Comparison of ENCODE assay signal across 2 cellular contexts in the genomic region with DNA sequence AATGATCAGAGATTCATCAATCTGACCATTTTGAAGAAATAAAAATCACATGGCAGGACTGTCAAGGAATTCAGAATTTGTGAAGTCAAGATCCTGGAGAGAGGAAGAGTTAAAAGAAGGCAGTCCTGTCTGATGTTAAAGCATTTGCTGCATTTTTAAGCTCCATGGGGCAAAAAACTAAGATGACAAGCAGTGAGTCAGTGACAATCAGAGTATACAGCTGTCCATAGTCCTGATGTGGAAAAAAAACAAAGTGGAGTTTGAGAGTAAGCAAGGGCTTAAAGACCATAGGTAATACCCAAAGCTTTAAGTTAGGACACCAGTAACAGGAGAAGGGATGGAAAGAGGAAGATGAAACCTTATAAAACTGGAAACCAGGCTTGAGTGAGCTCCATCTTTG.
TF ChIP-seq lines count a peak whose summit lies in the region.

No MANE protein-coding gene starts in this region.

TF ChIP-seq in SK-N-SH, 30 proteins besides CTCF, POLR2A, EP300 and RAD21 (continued from another document):
- no peak for TF ChIP-seq MXI1 (IDR thresholded peaks at IDR 0.05; ENCODE audit: low read depth, low read length)
- TF ChIP-seq MEF2A (IDR thresholded peaks at IDR 0.05; ENCODE audit: borderline replicate concordance, low read depth) = no peak
- TF ChIP-seq FOXJ3 (CRISPR knock-in tag; IDR thresholded peaks at IDR 0.05) = no peak
- TF ChIP-seq REST (IDR thresholded peaks at IDR 0.05; ENCODE audit: low read depth, low read length) = peak; percentile 67; the same call in 1 of the 2 replicates

TF ChIP-seq in SK-N-SH treated with all-trans-retinoic acid at 6 μM for 48 hours, 23 proteins besides CTCF, POLR2A, EP300 and RAD21:
- TF ChIP-seq BACH2 (CRISPR knock-in tag; IDR thresholded peaks at IDR 0.05; ENCODE audit: borderline replicate concordance) (no peak), ZNF8 (CRISPR knock-in tag; IDR thresholded peaks at IDR 0.05) (no peak), SNAI2 (CRISPR knock-in tag; IDR thresholded peaks at IDR 0.05) (no peak), ZNF70 (CRISPR knock-in tag; IDR thresholded peaks at IDR 0.05) (no peak), RARB (CRISPR knock-in tag; IDR thresholded peaks at IDR 0.05) (no peak), ZNF565 (CRISPR knock-in tag; conservative IDR thresholded peaks at IDR 0.05; ENCODE audit: low read depth) (no peak), GLIS3 (CRISPR knock-in tag; IDR thresholded peaks at IDR 0.05) (no peak), ZC3H10 (CRISPR knock-in tag; IDR thresholded peaks at IDR 0.05) (no peak), ZFP3 (CRISPR knock-in tag; IDR thresholded peaks at IDR 0.05) (no peak), TCF4 (CRISPR knock-in tag; IDR thresholded peaks at IDR 0.05; ENCODE audit: borderline replicate concordance) (no peak), ISL1 (CRISPR knock-in tag; IDR thresholded peaks at IDR 0.05) (no peak)
- TF ChIP-seq, protein P1, sequence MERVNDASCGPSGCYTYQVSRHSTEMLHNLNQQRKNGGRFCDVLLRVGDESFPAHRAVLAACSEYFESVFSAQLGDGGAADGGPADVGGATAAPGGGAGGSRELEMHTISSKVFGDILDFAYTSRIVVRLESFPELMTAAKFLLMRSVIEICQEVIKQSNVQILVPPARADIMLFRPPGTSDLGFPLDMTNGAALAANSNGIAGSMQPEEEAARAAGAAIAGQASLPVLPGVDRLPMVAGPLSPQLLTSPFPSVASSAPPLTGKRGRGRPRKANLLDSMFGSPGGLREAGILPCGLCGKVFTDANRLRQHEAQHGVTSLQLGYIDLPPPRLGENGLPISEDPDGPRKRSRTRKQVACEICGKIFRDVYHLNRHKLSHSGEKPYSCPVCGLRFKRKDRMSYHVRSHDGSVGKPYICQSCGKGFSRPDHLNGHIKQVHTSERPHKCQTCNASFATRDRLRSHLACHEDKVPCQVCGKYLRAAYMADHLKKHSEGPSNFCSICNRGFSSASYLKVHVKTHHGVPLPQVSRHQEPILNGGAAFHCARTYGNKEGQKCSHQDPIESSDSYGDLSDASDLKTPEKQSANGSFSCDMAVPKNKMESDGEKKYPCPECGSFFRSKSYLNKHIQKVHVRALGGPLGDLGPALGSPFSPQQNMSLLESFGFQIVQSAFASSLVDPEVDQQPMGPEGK (CRISPR knock-in tag; IDR thresholded peaks at IDR 0.05; ENCODE audit: borderline replicate concordance) = no peak
- TF ChIP-seq, protein P2, sequence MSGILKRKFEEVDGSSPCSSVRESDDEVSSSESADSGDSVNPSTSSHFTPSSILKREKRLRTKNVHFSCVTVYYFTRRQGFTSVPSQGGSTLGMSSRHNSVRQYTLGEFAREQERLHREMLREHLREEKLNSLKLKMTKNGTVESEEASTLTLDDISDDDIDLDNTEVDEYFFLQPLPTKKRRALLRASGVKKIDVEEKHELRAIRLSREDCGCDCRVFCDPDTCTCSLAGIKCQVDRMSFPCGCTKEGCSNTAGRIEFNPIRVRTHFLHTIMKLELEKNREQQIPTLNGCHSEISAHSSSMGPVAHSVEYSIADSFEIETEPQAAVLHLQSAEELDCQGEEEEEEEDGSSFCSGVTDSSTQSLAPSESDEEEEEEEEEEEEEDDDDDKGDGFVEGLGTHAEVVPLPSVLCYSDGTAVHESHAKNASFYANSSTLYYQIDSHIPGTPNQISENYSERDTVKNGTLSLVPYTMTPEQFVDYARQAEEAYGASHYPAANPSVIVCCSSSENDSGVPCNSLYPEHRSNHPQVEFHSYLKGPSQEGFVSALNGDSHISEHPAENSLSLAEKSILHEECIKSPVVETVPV (CRISPR knock-in tag; IDR thresholded peaks at IDR 0.05) = no peak
